2 cellular contexts compared by ENCODE assay signal in the genomic region with DNA sequence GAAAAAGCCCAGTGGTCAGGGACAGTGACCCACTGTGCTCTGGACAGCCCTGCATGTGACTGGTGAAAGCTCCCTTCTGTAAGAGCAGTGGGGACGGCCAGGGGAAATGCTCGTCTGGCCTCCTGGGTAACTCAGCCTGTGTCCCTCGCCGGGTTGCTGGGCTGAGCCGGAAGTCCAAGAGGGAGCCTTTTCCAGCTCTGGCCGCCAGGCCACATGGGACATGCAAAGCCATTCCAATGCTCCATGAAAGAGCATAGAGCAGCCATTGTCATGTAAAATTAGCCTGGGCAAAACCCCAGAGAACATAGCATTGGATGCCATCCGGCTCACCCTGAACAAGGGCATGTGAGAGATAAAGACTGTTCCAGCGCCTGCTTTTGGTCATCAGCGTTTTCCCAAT.
TF ChIP-seq lines count a peak whose summit lies in the region.

No MANE protein-coding gene starts in this region.

TF ChIP-seq in GM23338, 12 proteins besides CTCF, POLR2A, EP300 and RAD21:
- TF ChIP-seq EZH2phosphoT487 (IDR thresholded peaks at IDR 0.05; ENCODE audit: unreplicated experiment) (no peak), EZH2 (IDR thresholded peaks at IDR 0.05; ENCODE audit: low read depth, unreplicated experiment) (no peak), ZNF462 (CRISPR knock-in tag; IDR thresholded peaks at IDR 0.05) (no peak), POLR2AphosphoS5 (IDR thresholded peaks at IDR 0.05; ENCODE audit: low read depth) (no peak), NANOG (IDR thresholded peaks at IDR 0.05; ENCODE audit: borderline replicate concordance) (no peak), ZNF331 (CRISPR knock-in tag; IDR thresholded peaks at IDR 0.05; ENCODE audit: low read depth) (no peak), STAT1 (IDR thresholded peaks at IDR 0.05; ENCODE audit: unreplicated experiment) (no peak), CREB1 (CRISPR knock-in tag; IDR thresholded peaks at IDR 0.05; ENCODE audit: low read depth) (no peak), ZNF114 (CRISPR knock-in tag; IDR thresholded peaks at IDR 0.05) (no peak), JUNB (IDR thresholded peaks at IDR 0.05; ENCODE audit: unreplicated experiment) (no peak)
- TF ChIP-seq, protein P1, sequence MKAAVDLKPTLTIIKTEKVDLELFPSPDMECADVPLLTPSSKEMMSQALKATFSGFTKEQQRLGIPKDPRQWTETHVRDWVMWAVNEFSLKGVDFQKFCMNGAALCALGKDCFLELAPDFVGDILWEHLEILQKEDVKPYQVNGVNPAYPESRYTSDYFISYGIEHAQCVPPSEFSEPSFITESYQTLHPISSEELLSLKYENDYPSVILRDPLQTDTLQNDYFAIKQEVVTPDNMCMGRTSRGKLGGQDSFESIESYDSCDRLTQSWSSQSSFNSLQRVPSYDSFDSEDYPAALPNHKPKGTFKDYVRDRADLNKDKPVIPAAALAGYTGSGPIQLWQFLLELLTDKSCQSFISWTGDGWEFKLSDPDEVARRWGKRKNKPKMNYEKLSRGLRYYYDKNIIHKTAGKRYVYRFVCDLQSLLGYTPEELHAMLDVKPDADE (IDR thresholded peaks at IDR 0.05), result no peak

TF ChIP-seq in H1, 55 proteins besides CTCF, POLR2A, EP300 and RAD21:
- no peak for TF ChIP-seq SAP30 (IDR thresholded peaks at IDR 0.05; ENCODE audit: insufficient read depth, insufficient replicate concordance, low read length)
- no peak for TF ChIP-seq RBBP5 (IDR thresholded peaks at IDR 0.05; ENCODE audit: borderline replicate concordance, low read depth, low read length)
- no peak for TF ChIP-seq NANOG (IDR thresholded peaks at IDR 0.05; ENCODE audit: insufficient read depth, low read depth, low read length, poor library complexity, severe bottlenecking)
- TF ChIP-seq SP2 (IDR thresholded peaks at IDR 0.05; ENCODE audit: low read length), result no peak
- TF ChIP-seq KDM4A (IDR thresholded peaks at IDR 0.05; ENCODE audit: low read depth, low read length, severe bottlenecking), result no peak
- TF ChIP-seq ZNF274 (IDR thresholded peaks at IDR 0.05; ENCODE audit: borderline replicate concordance, extremely low read depth, low read length), result no peak
- TF ChIP-seq, protein P2, sequence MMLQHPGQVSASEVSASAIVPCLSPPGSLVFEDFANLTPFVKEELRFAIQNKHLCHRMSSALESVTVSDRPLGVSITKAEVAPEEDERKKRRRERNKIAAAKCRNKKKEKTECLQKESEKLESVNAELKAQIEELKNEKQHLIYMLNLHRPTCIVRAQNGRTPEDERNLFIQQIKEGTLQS (IDR thresholded peaks at IDR 0.05; ENCODE audit: insufficient read depth, low read depth, low read length), result no peak
- no peak for TF ChIP-seq TBP (IDR thresholded peaks at IDR 0.05; ENCODE audit: low read depth, low read length)
- no peak for TF ChIP-seq CBX8 (IDR thresholded peaks at IDR 0.05; ENCODE audit: borderline replicate concordance, low read depth, low read length)
- TF ChIP-seq ASH2L (IDR thresholded peaks at IDR 0.05; ENCODE audit: low read length), result no peak
- TF ChIP-seq NRF1 (IDR thresholded peaks at IDR 0.05; ENCODE audit: low read depth, low read length), result no peak
- TF ChIP-seq TAF1 (IDR thresholded peaks at IDR 0.05; ENCODE audit: low read depth, low read length), result no peak
- no peak for TF ChIP-seq TCF12 (IDR thresholded peaks at IDR 0.05; ENCODE audit: low read depth, low read length)
- TF ChIP-seq BACH1 (IDR thresholded peaks at IDR 0.05; ENCODE audit: low read length), result no peak
